Comparison of ENCODE assay signal across 1 cellular context in genomic region chr2:218984239-218985020, GRCh38.
TF ChIP-seq lines count a peak whose summit lies in the region.

No MANE protein-coding gene starts in this region.

TF ChIP-seq in K562, 482 proteins besides CTCF, POLR2A, EP300 and RAD21:
- no peak for TF ChIP-seq NONO (IDR thresholded peaks at IDR 0.05; ENCODE audit: low read depth in 2 of 2, low read length in 1 of 2)
- TF ChIP-seq ZBTB33 (CRISPR knock-in tag; IDR thresholded peaks at IDR 0.05): peak; percentile 69
